In genomic region chr1:246930830-246931548, GRCh38 we compare ENCODE assay signal across 1 cellular context.
TF ChIP-seq lines count a peak whose summit lies in the region.

No MANE protein-coding gene starts in this region.

TF ChIP-seq in HepG2, 621 proteins besides CTCF, POLR2A, EP300 and RAD21 (continued from another document and continues in another):
- TF ChIP-seq SNAPC4 (CRISPR knock-in tag; IDR thresholded peaks at IDR 0.05) (no peak), GABPB1 (CRISPR knock-in tag; IDR thresholded peaks at IDR 0.05) (no peak), ZNF629 (CRISPR knock-in tag; conservative IDR thresholded peaks at IDR 0.05) (no peak), ZNF121 (CRISPR knock-in tag; IDR thresholded peaks at IDR 0.05) (no peak), TFE3 (CRISPR knock-in tag; IDR thresholded peaks at IDR 0.05) (no peak), ATF7-NPFF (CRISPR knock-in tag; IDR thresholded peaks at IDR 0.05; ENCODE audit: low read depth) (no peak), IKZF1 (IDR thresholded peaks at IDR 0.05) (no peak), ZXDC (CRISPR knock-in tag; IDR thresholded peaks at IDR 0.05) (no peak), ZNF138 (CRISPR knock-in tag; IDR thresholded peaks at IDR 0.05; ENCODE audit: low read depth) (no peak), MED13 (CRISPR knock-in tag; IDR thresholded peaks at IDR 0.05) (no peak), KDM5B (CRISPR knock-in tag; IDR thresholded peaks at IDR 0.05; ENCODE audit: borderline replicate concordance) (no peak), HHEX (CRISPR knock-in tag; IDR thresholded peaks at IDR 0.05) (no peak), ZNF160 (CRISPR knock-in tag; IDR thresholded peaks at IDR 0.05) (no peak), HOXA9 (CRISPR knock-in tag; IDR thresholded peaks at IDR 0.05; ENCODE audit: borderline replicate concordance) (no peak; the same call in 1 of the 2 replicates), ZNF724P (CRISPR knock-in tag; IDR thresholded peaks at IDR 0.05; ENCODE audit: borderline replicate concordance) (no peak), FOSL2 (CRISPR knock-in tag; IDR thresholded peaks at IDR 0.05) (0 out of 2 replicates have a peak, but pooled peaks have one; percentile 26), ZNF383 (CRISPR knock-in tag; IDR thresholded peaks at IDR 0.05; ENCODE audit: borderline replicate concordance) (no peak), SIN3A (IDR thresholded peaks at IDR 0.05; ENCODE audit: borderline replicate concordance, low read depth, low read length) (no peak), PITX1 (CRISPR knock-in tag; IDR thresholded peaks at IDR 0.05) (no peak), NR0B2 (CRISPR knock-in tag; IDR thresholded peaks at IDR 0.05) (no peak), ZNF513 (CRISPR knock-in tag; conservative IDR thresholded peaks at IDR 0.05) (no peak), GPN1 (CRISPR knock-in tag; IDR thresholded peaks at IDR 0.05; ENCODE audit: borderline replicate concordance) (no peak), HNRNPUL1 (IDR thresholded peaks at IDR 0.05; ENCODE audit: low read depth, low read length) (no peak), ZIK1 (CRISPR knock-in tag; IDR thresholded peaks at IDR 0.05; ENCODE audit: borderline replicate concordance, low read depth) (no peak), ZBTB7A (CRISPR knock-in tag; IDR thresholded peaks at IDR 0.05) (no peak), ZSCAN29 (CRISPR knock-in tag; conservative IDR thresholded peaks at IDR 0.05) (no peak), ZNF414 (CRISPR knock-in tag; IDR thresholded peaks at IDR 0.05) (peak; percentile 68; the same call in 1 of the 2 replicates), NFYB (CRISPR knock-in tag; IDR thresholded peaks at IDR 0.05) (0 out of 2 replicates have a peak, but pooled peaks have one; percentile 25), ZKSCAN5 (CRISPR knock-in tag; IDR thresholded peaks at IDR 0.05) (no peak), RFX1 (IDR thresholded peaks at IDR 0.05) (no peak), GABPA (IDR thresholded peaks at IDR 0.05; ENCODE audit: low read depth, low read length) (no peak), GABPA (CRISPR knock-in tag; IDR thresholded peaks at IDR 0.05; ENCODE audit: low read depth) (no peak), SNAPC2 (CRISPR knock-in tag; IDR thresholded peaks at IDR 0.05) (no peak), CC2D1A (CRISPR knock-in tag; IDR thresholded peaks at IDR 0.05) (no peak), ZNF143 (CRISPR knock-in tag; IDR thresholded peaks at IDR 0.05) (no peak), PLSCR1 (CRISPR knock-in tag; IDR thresholded peaks at IDR 0.05; ENCODE audit: borderline replicate concordance) (no peak), FOXC1 (CRISPR knock-in tag; IDR thresholded peaks at IDR 0.05; ENCODE audit: borderline replicate concordance) (0 out of 2 replicates have a peak, but pooled peaks have one; percentile 13), ZNF17 (CRISPR knock-in tag; IDR thresholded peaks at IDR 0.05) (no peak), ZNF280D (CRISPR knock-in tag; IDR thresholded peaks at IDR 0.05) (no peak), ZNF7 (CRISPR knock-in tag; IDR thresholded peaks at IDR 0.05) (no peak), ZBTB42 (CRISPR knock-in tag; IDR thresholded peaks at IDR 0.05) (no peak), MED8 (CRISPR knock-in tag; IDR thresholded peaks at IDR 0.05; ENCODE audit: insufficient replicate concordance) (no peak), ZNF883 (CRISPR knock-in tag; IDR thresholded peaks at IDR 0.05; ENCODE audit: not compliant biosample characterization) (peak; percentile 9), RFX3 (CRISPR knock-in tag; IDR thresholded peaks at IDR 0.05) (no peak), HNF4G (IDR thresholded peaks at IDR 0.05; ENCODE audit: borderline replicate concordance, low read depth, low read length) (no peak), HNF4G (CRISPR knock-in tag; IDR thresholded peaks at IDR 0.05; ENCODE audit: borderline replicate concordance, low read depth) (no peak), TRIM22 (IDR thresholded peaks at IDR 0.05) (no peak), ZNF749 (CRISPR knock-in tag; IDR thresholded peaks at IDR 0.05; ENCODE audit: borderline replicate concordance) (no peak), KLF12 (CRISPR knock-in tag; IDR thresholded peaks at IDR 0.05; ENCODE audit: borderline replicate concordance) (no peak), ZNF33A (CRISPR knock-in tag; IDR thresholded peaks at IDR 0.05; ENCODE audit: borderline replicate concordance) (no peak), ZNF570 (CRISPR knock-in tag; IDR thresholded peaks at IDR 0.05; ENCODE audit: borderline replicate concordance) (no peak)
